In the genomic region with DNA sequence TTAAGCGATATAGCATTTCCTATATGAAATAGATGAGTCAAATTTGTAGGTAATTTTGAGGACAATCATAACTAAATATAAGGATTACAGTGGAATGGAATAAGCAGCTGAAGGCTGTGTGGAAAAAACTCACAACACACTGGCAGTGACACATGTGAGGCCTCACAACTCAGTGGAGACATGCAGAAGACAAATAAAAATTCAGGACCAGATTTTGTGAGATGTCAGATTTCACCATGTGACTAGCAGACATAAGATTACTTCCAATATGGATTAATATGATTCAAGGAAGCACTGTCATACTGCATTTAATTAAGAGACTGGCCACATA, we compare ENCODE assay signal across 17 cellular contexts. TPM values are rescaled to one million over a fixed set of nuclear protein-coding genes. Genes with fewer than 3 reads are reported as not detected.
DNase-seq lines count a peak whose midpoint lies in the region; ATAC-seq and TF ChIP-seq lines count a peak whose summit lies in the region.
"Had no signal": no experiment of that assay in that cellular context is flagged by ENCODE, and none has a peak within 500 bp of the region (broad histone marks: within the 10 kb centered on the region; RNA-seq: fewer than 3 reads in every experiment).

No MANE protein-coding gene starts in this region.

- peaks cover 5% of the 10 kb centered on the region for H3K9me3 Mint-ChIP-seq in activated CD4-positive, alpha-beta T cell treated with anti-CD3 and anti-CD28 coated beads, Interleukin-2, amount 10 ng/mL, durations not matched to agents 24 days and 14 days

- no peaks in the 10 kb centered on the region for H3K9me3 ChIP-seq in SJSA1 (replicated peaks)
- H3K9me3 ChIP-seq in effector memory CD4-positive, alpha-beta T cell (ENCODE audit: control insufficient read depth, low read length): no peaks in the 10 kb centered on the region
- no peaks in the 10 kb centered on the region for H3K9me3 ChIP-seq in spleen
- H3K9me3 ChIP-seq: gastroesophageal sphincter had no signal

- intact Hi-C loops in activated CD4-positive, alpha-beta T cell treated with anti-CD3 and anti-CD28 coated beads, Interleukin-2, amount 10 ng/mL, durations not matched to agents 24 days and 14 days (cut with micrococcal nuclease): no loop called here
- intact Hi-C loops in spleen (cut with DNase I; ENCODE audit: low total_unique reads): no loop called here

- H3K4me1 Mint-ChIP-seq in activated CD4-positive, alpha-beta T cell treated with anti-CD3 and anti-CD28 coated beads, Interleukin-2, amount 10 ng/mL, durations not matched to agents 24 days and 14 days: peaks cover 30% of the 10 kb centered on the region

- ATAC-seq in GM19463 (IDR thresholded peaks at IDR 0.05; ENCODE audit: unreplicated experiment): no peak
- ATAC-seq: gastroesophageal sphincter, sciatic nerve had no signal

- 67 to 88% (median 81%) methylated on average over 1 of the region's 1 CpG for WGBS in spleen, 5 donors

- peak overlapping the region; percentile 77 for H3K27ac Mint-ChIP-seq in activated CD4-positive, alpha-beta T cell treated with anti-CD3 and anti-CD28 coated beads, Interleukin-2, amount 10 ng/mL, durations not matched to agents 24 days and 14 days

- H3K36me3 ChIP-seq in SJSA1 (peaks cover 56% of the 10 kb centered on the region), spleen (peaks cover 0 to 78% (median 21%) of the 10 kb centered on the region in 6 donors)
- H3K36me3 ChIP-seq in effector memory CD4-positive, alpha-beta T cell (ENCODE audit: control insufficient read depth, insufficient read depth, low read length): peaks cover 14% of the 10 kb centered on the region

- H3K4me3 ChIP-seq in SJSA1 (no peak overlapping the region), spleen (peak overlapping the region in 1 of 8 donors; percentile 24)
- peak overlapping the region; percentile 18 for H3K4me3 ChIP-seq in effector memory CD4-positive, alpha-beta T cell (ENCODE audit: insufficient read depth, low read depth, low read length, poor library complexity, severe bottlenecking)
- H3K4me3 ChIP-seq: gastroesophageal sphincter had no signal

- no peak for TF ChIP-seq CTCF in spleen (IDR thresholded peaks at IDR 0.05 in 8 of 11, conservative IDR thresholded peaks at IDR 0.05 in 3 of 11)

- H3K27me3 ChIP-seq in SJSA1 (replicated peaks) (no peaks in the 10 kb centered on the region), spleen (replicated peaks in 1 of 7) (no peaks in the 10 kb centered on the region)
- H3K27me3 ChIP-seq in effector memory CD4-positive, alpha-beta T cell (replicated peaks; ENCODE audit: control insufficient read depth, insufficient read depth, low read length, poor library complexity, severe bottlenecking): no peaks in the 10 kb centered on the region
- H3K27me3 ChIP-seq: gastroesophageal sphincter had no signal

- DNase-seq in activated CD4-positive, alpha-beta T cell treated with anti-CD3 and anti-CD28 coated beads, Interleukin-2, amount 10 ng/mL, durations not matched to agents 24 days and 14 days: peak; percentile 50
- DNase-seq in activated CD4-positive, alpha-beta T cell treated with anti-CD3 and anti-CD28 coated beads, Interleukin-2, amount 50 U/mL, for 1 hour: no peak
- no peak for DNase-seq in SJSA1 (ENCODE audit: low read depth in 1 of 2, low spot score in 2 of 2)
- DNase-seq in effector memory CD4-positive, alpha-beta T cell: no peak
- no peak for DNase-seq in spleen
- DNase-seq in NK-92 (lab: John Stamatoyannopoulos, UW; ENCODE audit: unreplicated experiment): no peak
- no peak for DNase-seq in NCI-H510A treated with DMSO at 0.1 percent for 48 hours (lab: John Stamatoyannopoulos, UW)
- DNase-seq: activated CD8-positive, alpha-beta memory T cell treated with anti-CD3 and anti-CD28 coated beads, Interleukin-2, amount 50 U/mL, for 48 hours; aorta; NCI-H1694; NCI-H510A; stimulated activated CD4-positive, alpha-beta T cell treated with anti-CD3 and anti-CD28 coated beads, Interleukin-2, amount 100 ng/mL, for 48 hours; trophoblast cell; WERI-Rb-1 had no signal

- H3K36me3 Mint-ChIP-seq in activated CD4-positive, alpha-beta T cell treated with anti-CD3 and anti-CD28 coated beads, Interleukin-2, amount 10 ng/mL, durations not matched to agents 24 days and 14 days (ENCODE audit: low read depth): peaks cover 50% of the 10 kb centered on the region

- H3K4me1 ChIP-seq in SJSA1 (replicated peaks) (peaks cover 9% of the 10 kb centered on the region), spleen (peaks cover 0 to 40% (median 12%) of the 10 kb centered on the region in 6 donors)
- H3K4me1 ChIP-seq in effector memory CD4-positive, alpha-beta T cell (ENCODE audit: control insufficient read depth, insufficient read depth, low read length, poor library complexity, severe bottlenecking): peaks cover 4% of the 10 kb centered on the region
- H3K4me1 ChIP-seq: gastroesophageal sphincter had no signal

- peak overlapping the region; percentile 67 for H3K4me3 Mint-ChIP-seq in activated CD4-positive, alpha-beta T cell treated with anti-CD3 and anti-CD28 coated beads, Interleukin-2, amount 10 ng/mL, durations not matched to agents 24 days and 14 days

- H3K27ac ChIP-seq in SJSA1: peak overlapping the region; percentile 18
- H3K27ac ChIP-seq in effector memory CD4-positive, alpha-beta T cell (ENCODE audit: insufficient read depth, low read length, poor library complexity, severe bottlenecking): no peak overlapping the region
- peak overlapping the region in 7 of 8 donors; percentile 50 to 77 (median 68) for H3K27ac ChIP-seq in spleen
- H3K27ac ChIP-seq: gastroesophageal sphincter, WERI-Rb-1 had no signal

- no peak for TF ChIP-seq POLR2A in spleen (IDR thresholded peaks at IDR 0.05)

- H3K27me3 Mint-ChIP-seq in activated CD4-positive, alpha-beta T cell treated with anti-CD3 and anti-CD28 coated beads, Interleukin-2, amount 10 ng/mL, durations not matched to agents 24 days and 14 days: no peaks in the 10 kb centered on the region

RNA-seq across cellular contexts. Expression of a gene that starts 17.6 kb away (rescaled TPM):
- 20.2 TPM in 2 replicates for total RNA-seq in activated CD4-positive, alpha-beta T cell treated with anti-CD3 and anti-CD28 coated beads, Interleukin-2, amount 10 ng/mL, durations not matched to agents 24 days and 14 days
- total RNA-seq in SJSA1 (2014; rRNA removed; shearing (Covaris generic)): 41.8 and 48.2 TPM in 2 replicates
- 10 to 100 TPM; 17.2 to 29.6 (median 19.3) TPM for total RNA-seq in spleen
- 1 to 10 TPM; 2.6 to 5.9 (median 3.6) TPM for polyA plus RNA-seq in spleen
